In the genomic region with DNA sequence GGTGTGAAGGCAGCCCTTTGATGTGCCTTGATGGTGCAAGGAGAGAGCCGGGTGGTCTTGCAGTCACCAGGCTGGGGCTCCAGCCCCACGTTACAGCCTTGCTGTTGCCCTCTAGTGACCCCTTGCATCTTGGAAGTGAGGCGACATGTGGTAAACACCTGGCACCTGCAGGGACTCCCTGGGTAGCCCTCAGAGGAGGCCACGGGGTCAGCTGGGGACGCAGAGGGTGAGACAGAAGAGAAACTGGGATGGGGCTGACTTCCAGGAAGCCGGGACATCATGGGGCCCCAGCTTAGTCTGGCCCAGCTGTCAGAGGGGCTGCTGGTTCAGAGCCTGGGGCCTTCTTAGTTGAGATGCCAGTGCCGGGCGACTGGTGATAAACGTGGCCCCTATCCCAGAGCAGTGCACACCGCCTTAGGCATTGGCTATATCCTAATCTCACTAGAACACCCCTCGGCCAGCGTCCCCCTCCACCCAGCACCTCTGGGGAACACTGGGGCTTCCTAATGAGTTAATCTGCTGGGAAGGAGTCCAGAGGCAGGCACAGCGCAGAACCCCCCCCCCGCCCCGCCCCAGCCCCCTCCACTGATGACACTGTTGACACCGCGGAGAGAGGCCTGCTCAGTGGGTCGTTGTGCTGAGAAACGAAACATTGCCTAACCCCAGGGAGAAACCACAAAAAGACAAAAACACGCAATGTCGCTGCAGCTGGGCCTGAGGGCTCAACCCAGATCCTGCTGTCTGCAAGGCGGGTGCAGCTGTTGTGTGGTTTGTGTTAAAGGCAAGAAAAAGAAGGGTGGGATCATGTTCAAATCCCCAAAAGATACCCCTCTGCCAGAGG, we compare ENCODE assay signal across 1 cellular context.
A peak's percentile ranks its signal among the peaks of the same experiment; 100 is the strongest.
TF ChIP-seq lines count a peak whose summit lies in the region.

No MANE protein-coding gene starts in this region.

TF ChIP-seq in HepG2, 621 proteins besides CTCF, POLR2A, EP300 and RAD21 (continued from another document and continues in another):
- TF ChIP-seq, protein P1, sequence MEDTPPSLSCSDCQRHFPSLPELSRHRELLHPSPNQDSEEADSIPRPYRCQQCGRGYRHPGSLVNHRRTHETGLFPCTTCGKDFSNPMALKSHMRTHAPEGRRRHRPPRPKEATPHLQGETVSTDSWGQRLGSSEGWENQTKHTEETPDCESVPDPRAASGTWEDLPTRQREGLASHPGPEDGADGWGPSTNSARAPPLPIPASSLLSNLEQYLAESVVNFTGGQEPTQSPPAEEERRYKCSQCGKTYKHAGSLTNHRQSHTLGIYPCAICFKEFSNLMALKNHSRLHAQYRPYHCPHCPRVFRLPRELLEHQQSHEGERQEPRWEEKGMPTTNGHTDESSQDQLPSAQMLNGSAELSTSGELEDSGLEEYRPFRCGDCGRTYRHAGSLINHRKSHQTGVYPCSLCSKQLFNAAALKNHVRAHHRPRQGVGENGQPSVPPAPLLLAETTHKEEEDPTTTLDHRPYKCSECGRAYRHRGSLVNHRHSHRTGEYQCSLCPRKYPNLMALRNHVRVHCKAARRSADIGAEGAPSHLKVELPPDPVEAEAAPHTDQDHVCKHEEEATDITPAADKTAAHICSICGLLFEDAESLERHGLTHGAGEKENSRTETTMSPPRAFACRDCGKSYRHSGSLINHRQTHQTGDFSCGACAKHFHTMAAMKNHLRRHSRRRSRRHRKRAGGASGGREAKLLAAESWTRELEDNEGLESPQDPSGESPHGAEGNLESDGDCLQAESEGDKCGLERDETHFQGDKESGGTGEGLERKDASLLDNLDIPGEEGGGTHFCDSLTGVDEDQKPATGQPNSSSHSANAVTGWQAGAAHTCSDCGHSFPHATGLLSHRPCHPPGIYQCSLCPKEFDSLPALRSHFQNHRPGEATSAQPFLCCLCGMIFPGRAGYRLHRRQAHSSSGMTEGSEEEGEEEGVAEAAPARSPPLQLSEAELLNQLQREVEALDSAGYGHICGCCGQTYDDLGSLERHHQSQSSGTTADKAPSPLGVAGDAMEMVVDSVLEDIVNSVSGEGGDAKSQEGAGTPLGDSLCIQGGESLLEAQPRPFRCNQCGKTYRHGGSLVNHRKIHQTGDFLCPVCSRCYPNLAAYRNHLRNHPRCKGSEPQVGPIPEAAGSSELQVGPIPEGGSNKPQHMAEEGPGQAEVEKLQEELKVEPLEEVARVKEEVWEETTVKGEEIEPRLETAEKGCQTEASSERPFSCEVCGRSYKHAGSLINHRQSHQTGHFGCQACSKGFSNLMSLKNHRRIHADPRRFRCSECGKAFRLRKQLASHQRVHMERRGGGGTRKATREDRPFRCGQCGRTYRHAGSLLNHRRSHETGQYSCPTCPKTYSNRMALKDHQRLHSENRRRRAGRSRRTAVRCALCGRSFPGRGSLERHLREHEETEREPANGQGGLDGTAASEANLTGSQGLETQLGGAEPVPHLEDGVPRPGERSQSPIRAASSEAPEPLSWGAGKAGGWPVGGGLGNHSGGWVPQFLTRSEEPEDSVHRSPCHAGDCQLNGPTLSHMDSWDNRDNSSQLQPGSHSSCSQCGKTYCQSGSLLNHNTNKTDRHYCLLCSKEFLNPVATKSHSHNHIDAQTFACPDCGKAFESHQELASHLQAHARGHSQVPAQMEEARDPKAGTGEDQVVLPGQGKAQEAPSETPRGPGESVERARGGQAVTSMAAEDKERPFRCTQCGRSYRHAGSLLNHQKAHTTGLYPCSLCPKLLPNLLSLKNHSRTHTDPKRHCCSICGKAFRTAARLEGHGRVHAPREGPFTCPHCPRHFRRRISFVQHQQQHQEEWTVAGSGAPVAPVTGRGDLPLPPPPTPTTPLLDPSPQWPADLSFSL (CRISPR knock-in tag; IDR thresholded peaks at IDR 0.05), result peak; percentile 42; the same call in 1 of the 2 replicates
- TF ChIP-seq FOXO1 (CRISPR knock-in tag; IDR thresholded peaks at IDR 0.05), result 0 out of 2 replicates have a peak, but pooled peaks have one; percentile 13
- TF ChIP-seq RXRA (CRISPR knock-in tag; IDR thresholded peaks at IDR 0.05), result peak; percentile 69
- no peak for TF ChIP-seq ZNF33A (CRISPR knock-in tag; IDR thresholded peaks at IDR 0.05; ENCODE audit: borderline replicate concordance)
- TF ChIP-seq, protein P2, sequence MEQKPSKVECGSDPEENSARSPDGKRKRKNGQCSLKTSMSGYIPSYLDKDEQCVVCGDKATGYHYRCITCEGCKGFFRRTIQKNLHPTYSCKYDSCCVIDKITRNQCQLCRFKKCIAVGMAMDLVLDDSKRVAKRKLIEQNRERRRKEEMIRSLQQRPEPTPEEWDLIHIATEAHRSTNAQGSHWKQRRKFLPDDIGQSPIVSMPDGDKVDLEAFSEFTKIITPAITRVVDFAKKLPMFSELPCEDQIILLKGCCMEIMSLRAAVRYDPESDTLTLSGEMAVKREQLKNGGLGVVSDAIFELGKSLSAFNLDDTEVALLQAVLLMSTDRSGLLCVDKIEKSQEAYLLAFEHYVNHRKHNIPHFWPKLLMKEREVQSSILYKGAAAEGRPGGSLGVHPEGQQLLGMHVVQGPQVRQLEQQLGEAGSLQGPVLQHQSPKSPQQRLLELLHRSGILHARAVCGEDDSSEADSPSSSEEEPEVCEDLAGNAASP (CRISPR knock-in tag; IDR thresholded peaks at IDR 0.05; ENCODE audit: borderline replicate concordance), result peak; percentile 88; the same call in 1 of the 2 replicates
- 0 out of 2 replicates have a peak, but pooled peaks have one; percentile 15 for TF ChIP-seq ZNF343 (CRISPR knock-in tag; IDR thresholded peaks at IDR 0.05)
- TF ChIP-seq, protein P3, sequence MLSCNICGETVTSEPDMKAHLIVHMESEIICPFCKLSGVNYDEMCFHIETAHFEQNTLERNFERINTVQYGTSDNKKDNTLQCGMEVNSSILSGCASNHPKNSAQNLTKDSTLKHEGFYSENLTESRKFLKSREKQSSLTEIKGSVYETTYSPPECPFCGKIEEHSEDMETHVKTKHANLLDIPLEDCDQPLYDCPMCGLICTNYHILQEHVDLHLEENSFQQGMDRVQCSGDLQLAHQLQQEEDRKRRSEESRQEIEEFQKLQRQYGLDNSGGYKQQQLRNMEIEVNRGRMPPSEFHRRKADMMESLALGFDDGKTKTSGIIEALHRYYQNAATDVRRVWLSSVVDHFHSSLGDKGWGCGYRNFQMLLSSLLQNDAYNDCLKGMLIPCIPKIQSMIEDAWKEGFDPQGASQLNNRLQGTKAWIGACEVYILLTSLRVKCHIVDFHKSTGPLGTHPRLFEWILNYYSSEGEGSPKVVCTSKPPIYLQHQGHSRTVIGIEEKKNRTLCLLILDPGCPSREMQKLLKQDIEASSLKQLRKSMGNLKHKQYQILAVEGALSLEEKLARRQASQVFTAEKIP (CRISPR knock-in tag; IDR thresholded peaks at IDR 0.05; ENCODE audit: borderline replicate concordance), result no peak
- no peak for TF ChIP-seq RBAK (CRISPR knock-in tag; IDR thresholded peaks at IDR 0.05)
- peak; percentile 8 for TF ChIP-seq U2AF1 (optimal IDR thresholded peaks at IDR 0.05; ENCODE audit: low read depth, low read length)
- 0 out of 2 replicates have a peak, but pooled peaks have one; percentile 25 for TF ChIP-seq GFI1 (CRISPR knock-in tag; IDR thresholded peaks at IDR 0.05; ENCODE audit: borderline replicate concordance)
- TF ChIP-seq, protein P4, sequence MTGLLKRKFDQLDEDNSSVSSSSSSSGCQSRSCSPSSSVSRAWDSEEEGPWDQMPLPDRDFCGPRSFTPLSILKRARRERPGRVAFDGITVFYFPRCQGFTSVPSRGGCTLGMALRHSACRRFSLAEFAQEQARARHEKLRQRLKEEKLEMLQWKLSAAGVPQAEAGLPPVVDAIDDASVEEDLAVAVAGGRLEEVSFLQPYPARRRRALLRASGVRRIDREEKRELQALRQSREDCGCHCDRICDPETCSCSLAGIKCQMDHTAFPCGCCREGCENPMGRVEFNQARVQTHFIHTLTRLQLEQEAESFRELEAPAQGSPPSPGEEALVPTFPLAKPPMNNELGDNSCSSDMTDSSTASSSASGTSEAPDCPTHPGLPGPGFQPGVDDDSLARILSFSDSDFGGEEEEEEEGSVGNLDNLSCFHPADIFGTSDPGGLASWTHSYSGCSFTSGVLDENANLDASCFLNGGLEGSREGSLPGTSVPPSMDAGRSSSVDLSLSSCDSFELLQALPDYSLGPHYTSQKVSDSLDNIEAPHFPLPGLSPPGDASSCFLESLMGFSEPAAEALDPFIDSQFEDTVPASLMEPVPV (CRISPR knock-in tag; IDR thresholded peaks at IDR 0.05), result 0 out of 2 replicates have a peak, but pooled peaks have one; percentile 40
- TF ChIP-seq, protein P5, sequence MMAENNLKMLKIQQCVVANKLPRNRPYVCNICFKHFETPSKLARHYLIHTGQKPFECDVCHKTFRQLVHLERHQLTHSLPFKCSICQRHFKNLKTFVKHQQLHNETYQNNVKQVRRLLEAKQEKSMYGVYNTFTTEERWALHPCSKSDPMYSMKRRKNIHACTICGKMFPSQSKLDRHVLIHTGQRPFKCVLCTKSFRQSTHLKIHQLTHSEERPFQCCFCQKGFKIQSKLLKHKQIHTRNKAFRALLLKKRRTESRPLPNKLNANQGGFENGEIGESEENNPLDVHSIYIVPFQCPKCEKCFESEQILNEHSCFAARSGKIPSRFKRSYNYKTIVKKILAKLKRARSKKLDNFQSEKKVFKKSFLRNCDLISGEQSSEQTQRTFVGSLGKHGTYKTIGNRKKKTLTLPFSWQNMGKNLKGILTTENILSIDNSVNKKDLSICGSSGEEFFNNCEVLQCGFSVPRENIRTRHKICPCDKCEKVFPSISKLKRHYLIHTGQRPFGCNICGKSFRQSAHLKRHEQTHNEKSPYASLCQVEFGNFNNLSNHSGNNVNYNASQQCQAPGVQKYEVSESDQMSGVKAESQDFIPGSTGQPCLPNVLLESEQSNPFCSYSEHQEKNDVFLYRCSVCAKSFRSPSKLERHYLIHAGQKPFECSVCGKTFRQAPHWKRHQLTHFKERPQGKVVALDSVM (CRISPR knock-in tag; IDR thresholded peaks at IDR 0.05), result 0 out of 2 replicates have a peak, but pooled peaks have one; percentile 14
- TF ChIP-seq PTBP1 (IDR thresholded peaks at IDR 0.05; ENCODE audit: low read depth, low read length, poor library complexity, severe bottlenecking), result no peak
- 0 out of 2 replicates have a peak, but pooled peaks have one; percentile 15 for TF ChIP-seq ZFX (CRISPR knock-in tag; IDR thresholded peaks at IDR 0.05; ENCODE audit: low read depth)
- no peak for TF ChIP-seq KDM6A (CRISPR knock-in tag; IDR thresholded peaks at IDR 0.05; ENCODE audit: low read depth)
- 0 out of 2 replicates have a peak, but pooled peaks have one; percentile 5 for TF ChIP-seq ZNF264 (CRISPR knock-in tag; IDR thresholded peaks at IDR 0.05)
- no peak for TF ChIP-seq ZNF704 (CRISPR knock-in tag; IDR thresholded peaks at IDR 0.05; ENCODE audit: borderline replicate concordance)
- TF ChIP-seq ZEB1 (IDR thresholded peaks at IDR 0.05; ENCODE audit: insufficient replicate concordance, low read depth), result peak; percentile 4
- TF ChIP-seq ELF3 (CRISPR knock-in tag; IDR thresholded peaks at IDR 0.05), result no peak
- TF ChIP-seq RARA (CRISPR knock-in tag; IDR thresholded peaks at IDR 0.05), result peak; percentile 37; the same call in 1 of the 2 replicates
- no peak for TF ChIP-seq CERS6 (CRISPR knock-in tag; IDR thresholded peaks at IDR 0.05)
- TF ChIP-seq RXRB (CRISPR knock-in tag; IDR thresholded peaks at IDR 0.05; ENCODE audit: borderline replicate concordance), result peak; percentile 42; the same call in 1 of the 2 replicates
- TF ChIP-seq, protein P6, sequence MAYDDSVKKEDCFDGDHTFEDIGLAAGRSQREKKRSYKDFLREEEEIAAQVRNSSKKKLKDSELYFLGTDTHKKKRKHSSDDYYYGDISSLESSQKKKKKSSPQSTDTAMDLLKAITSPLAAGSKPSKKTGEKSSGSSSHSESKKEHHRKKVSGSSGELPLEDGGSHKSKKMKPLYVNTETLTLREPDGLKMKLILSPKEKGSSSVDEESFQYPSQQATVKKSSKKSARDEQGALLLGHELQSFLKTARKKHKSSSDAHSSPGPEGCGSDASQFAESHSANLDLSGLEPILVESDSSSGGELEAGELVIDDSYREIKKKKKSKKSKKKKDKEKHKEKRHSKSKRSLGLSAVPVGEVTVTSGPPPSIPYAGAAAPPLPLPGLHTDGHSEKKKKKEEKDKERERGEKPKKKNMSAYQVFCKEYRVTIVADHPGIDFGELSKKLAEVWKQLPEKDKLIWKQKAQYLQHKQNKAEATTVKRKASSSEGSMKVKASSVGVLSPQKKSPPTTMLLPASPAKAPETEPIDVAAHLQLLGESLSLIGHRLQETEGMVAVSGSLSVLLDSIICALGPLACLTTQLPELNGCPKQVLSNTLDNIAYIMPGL (CRISPR knock-in tag; IDR thresholded peaks at IDR 0.05; ENCODE audit: borderline replicate concordance in 1 of 2, low read depth in 1 of 2), result 0 out of 4 replicates have a peak, but pooled peaks of 1 of the 2 experiments have one; percentile 1
- TF ChIP-seq BCL6 (CRISPR knock-in tag; IDR thresholded peaks at IDR 0.05), result peak; percentile 61; the same call in 1 of the 2 replicates
- TF ChIP-seq CREB3 (CRISPR knock-in tag; IDR thresholded peaks at IDR 0.05), result no peak
- TF ChIP-seq, protein P7, sequence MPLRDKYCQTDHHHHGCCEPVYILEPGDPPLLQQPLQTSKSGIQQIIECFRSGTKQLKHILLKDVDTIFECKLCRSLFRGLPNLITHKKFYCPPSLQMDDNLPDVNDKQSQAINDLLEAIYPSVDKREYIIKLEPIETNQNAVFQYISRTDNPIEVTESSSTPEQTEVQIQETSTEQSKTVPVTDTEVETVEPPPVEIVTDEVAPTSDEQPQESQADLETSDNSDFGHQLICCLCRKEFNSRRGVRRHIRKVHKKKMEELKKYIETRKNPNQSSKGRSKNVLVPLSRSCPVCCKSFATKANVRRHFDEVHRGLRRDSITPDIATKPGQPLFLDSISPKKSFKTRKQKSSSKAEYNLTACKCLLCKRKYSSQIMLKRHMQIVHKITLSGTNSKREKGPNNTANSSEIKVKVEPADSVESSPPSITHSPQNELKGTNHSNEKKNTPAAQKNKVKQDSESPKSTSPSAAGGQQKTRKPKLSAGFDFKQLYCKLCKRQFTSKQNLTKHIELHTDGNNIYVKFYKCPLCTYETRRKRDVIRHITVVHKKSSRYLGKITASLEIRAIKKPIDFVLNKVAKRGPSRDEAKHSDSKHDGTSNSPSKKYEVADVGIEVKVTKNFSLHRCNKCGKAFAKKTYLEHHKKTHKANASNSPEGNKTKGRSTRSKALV (CRISPR knock-in tag; IDR thresholded peaks at IDR 0.05), result no peak
